In genomic region chr11:103927535-103927934, GRCh38 we compare ENCODE assay signal across 11 cellular contexts.
DNase-seq lines count a peak whose midpoint lies in the region; ATAC-seq lines count a peak whose summit lies in the region.
"Had no signal": no experiment of that assay in that cellular context is flagged by ENCODE, and none has a peak within 500 bp of the region (broad histone marks: within the 10 kb centered on the region; RNA-seq: fewer than 3 reads in every experiment).

No MANE protein-coding gene starts in this region.

- no peak overlapping the region for H3K4me3 Mint-ChIP-seq in activated naive CD4-positive, alpha-beta T cell treated with anti-CD3 and anti-CD28 coated beads, Interleukin-2, amount 10 ng/mL, durations not matched to agents 7 days and 5 days

- CTCF ChIA-PET in activated naive CD4-positive, alpha-beta T cell treated with anti-CD3 and anti-CD28 coated beads, Interleukin-2, amount 10 ng/mL, durations not matched to agents 7 days and 5 days (lab: Charles Lee): no interaction called here

- no peaks in the 10 kb centered on the region for H3K9me3 Mint-ChIP-seq in activated naive CD4-positive, alpha-beta T cell treated with anti-CD3 and anti-CD28 coated beads, Interleukin-2, amount 10 ng/mL, durations not matched to agents 7 days and 5 days

- DNase-seq in DMS53 (lab: John Stamatoyannopoulos, UW) (peak; percentile 58), amniotic stem cell (lab: John Stamatoyannopoulos, UW) (peak; percentile 17), kidney glomerular epithelial cell (lab: John Stamatoyannopoulos, UW) (peak; percentile 23), DMS153 (lab: John Stamatoyannopoulos, UW) (no peak), LoVo (ENCODE audit: low spot score) (no peak)
- DNase-seq in stimulated activated naive CD4-positive, alpha-beta T cell (lab: John Stamatoyannopoulos, UW): no peak
- no peak for DNase-seq in activated naive CD4-positive, alpha-beta T cell treated with anti-CD3 and anti-CD28 coated beads, Interleukin-2, amount 10 ng/mL, durations not matched to agents 7 days and 5 days
- DNase-seq: activated CD4-positive, alpha-beta T cell treated with anti-CD3 and anti-CD28 coated beads for 48 hours; esophagus squamous epithelium had no signal

- ATAC-seq in HG03354 (IDR thresholded peaks at IDR 0.05; ENCODE audit: poor library complexity, severe bottlenecking, unreplicated experiment): peak; percentile 17
- ATAC-seq: K562 had no signal

- no peaks in the 10 kb centered on the region for H3K4me1 Mint-ChIP-seq in activated naive CD4-positive, alpha-beta T cell treated with anti-CD3 and anti-CD28 coated beads, Interleukin-2, amount 10 ng/mL, durations not matched to agents 7 days and 5 days

- no peaks in the 10 kb centered on the region for H3K36me3 Mint-ChIP-seq in activated naive CD4-positive, alpha-beta T cell treated with anti-CD3 and anti-CD28 coated beads, Interleukin-2, amount 10 ng/mL, durations not matched to agents 7 days and 5 days

- H3K27me3 Mint-ChIP-seq in activated naive CD4-positive, alpha-beta T cell treated with anti-CD3 and anti-CD28 coated beads, Interleukin-2, amount 10 ng/mL, durations not matched to agents 7 days and 5 days: no peaks in the 10 kb centered on the region

- no peak overlapping the region for H3K27ac Mint-ChIP-seq in activated naive CD4-positive, alpha-beta T cell treated with anti-CD3 and anti-CD28 coated beads, Interleukin-2, amount 10 ng/mL, durations not matched to agents 7 days and 5 days

Comparison
In these comparisons a context has a peak if more than half of its experiments do, and no peak if none do; other contexts are left out.
1. DNase-seq: peak in DMS53 (single experiment), amniotic stem cell (single experiment) and kidney glomerular epithelial cell (single experiment); none in DMS153 (single experiment), stimulated activated naive CD4-positive, alpha-beta T cell (0 of 6), activated naive CD4-positive, alpha-beta T cell treated with anti-CD3 and anti-CD28 coated beads, Interleukin-2, amount 10 ng/mL, durations not matched to agents 7 days and 5 days (single experiment) and LoVo (single experiment).